ENCODE assay signal across 8 cellular contexts in the genomic region with DNA sequence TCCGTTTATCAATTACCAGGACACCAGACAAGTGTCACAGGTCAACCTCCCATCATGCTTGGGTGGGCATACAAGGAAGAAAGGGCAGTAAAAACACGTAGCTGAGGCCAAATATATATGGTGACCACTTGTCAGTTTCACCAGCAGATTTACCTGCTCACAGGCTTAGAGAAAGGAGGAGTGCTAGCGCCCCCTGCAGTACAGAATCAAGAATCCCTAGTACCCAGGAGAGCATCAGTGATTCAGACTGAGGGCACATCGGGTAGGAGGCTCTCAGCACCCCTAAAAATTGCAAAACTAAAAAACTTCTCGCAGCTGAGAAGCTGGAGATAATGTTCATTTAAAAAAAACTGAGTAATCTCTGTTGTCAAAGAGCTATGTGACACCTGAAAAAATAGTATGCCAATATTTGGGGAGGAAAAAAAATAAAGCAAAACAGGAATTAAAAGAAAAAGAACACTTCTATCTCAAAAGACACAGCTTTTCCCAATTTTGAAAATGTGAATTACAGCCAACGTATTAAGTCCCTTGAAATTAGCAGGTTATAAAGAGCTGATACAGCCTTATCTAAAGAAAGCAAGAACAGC. TPM values are rescaled to one million over a fixed set of nuclear protein-coding genes. Genes with fewer than 3 reads are reported as not detected.
DNase-seq lines count a peak whose midpoint lies in the region; ATAC-seq and TF ChIP-seq lines count a peak whose summit lies in the region.

No MANE protein-coding gene starts in this region.

- H4K20me1 ChIP-seq in smooth muscle cell (ENCODE audit: low read depth) = no peaks in the 10 kb centered on the region

- CTCF ChIA-PET in WTC11 (lab: Charles Lee) = interaction anchor here (1.2 to 2.4 kb wide), 5 partner anchors 9 to 214 kb away, joined by 3 to 6 read pairs (median 5); no protein-coding TSS in a partner anchor

- 18% methylated on average over 6 of the region's 6 CpGs for WGBS in smooth muscle cell (ENCODE audit: low lambda C conversion rate)

- peaks cover 23% of the 10 kb centered on the region for H3K27me3 ChIP-seq in smooth muscle cell (ENCODE audit: low read depth)

- H3K36me3 Mint-ChIP-seq in HFFc6 (ENCODE audit: low read depth) (no peaks in the 10 kb centered on the region), WTC11 (no peaks in the 10 kb centered on the region)

- no peak overlapping the region for H3K4me2 ChIP-seq in smooth muscle cell

- H3K4me1 Mint-ChIP-seq in HFFc6 (ENCODE audit: low read depth) = no peaks in the 10 kb centered on the region
- no peaks in the 10 kb centered on the region for H3K4me1 Mint-ChIP-seq in WTC11

- H3K27ac Mint-ChIP-seq in HFFc6 = no peak overlapping the region
- no peak overlapping the region for H3K27ac Mint-ChIP-seq in WTC11

- H3K27me3 Mint-ChIP-seq in HFFc6 (ENCODE audit: insufficient read depth) (peaks cover 3% of the 10 kb centered on the region; the same call in 1 of the 2 replicates), WTC11 (ENCODE audit: low read depth) (no peaks in the 10 kb centered on the region)

- H3K4me3 ChIP-seq in smooth muscle cell = no peak overlapping the region

- peak; percentile 88 for ATAC-seq in WTC11

- H3K9me3 Mint-ChIP-seq in HFFc6 (no peaks in the 10 kb centered on the region), WTC11 (peaks cover 26% of the 10 kb centered on the region)

- H3K79me2 ChIP-seq in smooth muscle cell (ENCODE audit: low read depth) = no peaks in the 10 kb centered on the region

- TF ChIP-seq CTCF in HFFc6 (IDR thresholded peaks at IDR 0.05) (peak; percentile 80), WTC11 (IDR thresholded peaks at IDR 0.05) (peak; percentile 65), smooth muscle cell (IDR thresholded peaks at IDR 0.05; ENCODE audit: borderline replicate concordance, insufficient read depth, poor library complexity, severe bottlenecking) (peak; percentile 90)

- H3K9me3 ChIP-seq in smooth muscle cell (replicated peaks; ENCODE audit: low read depth) = no peaks in the 10 kb centered on the region

- no peak overlapping the region for H2AFZ ChIP-seq in smooth muscle cell (ENCODE audit: low read depth)

- H3K27ac ChIP-seq in smooth muscle cell (ENCODE audit: low read depth) = no peak overlapping the region

- POLR2A ChIA-PET in WTC11 (lab: Charles Lee) = no interaction called here

- no peak overlapping the region for H3K9ac ChIP-seq in smooth muscle cell (ENCODE audit: low read depth)

- H3K4me1 ChIP-seq in smooth muscle cell (ENCODE audit: low read depth) = no peaks in the 10 kb centered on the region

- H3F3A ChIP-seq in smooth muscle cell (ENCODE audit: low read depth) = no peaks in the 10 kb centered on the region

- no peak overlapping the region for H3K4me3 Mint-ChIP-seq in HFFc6
- H3K4me3 Mint-ChIP-seq in WTC11 = no peak overlapping the region

- H3K36me3 ChIP-seq in smooth muscle cell (ENCODE audit: low read depth) = no peaks in the 10 kb centered on the region

- DNase-seq in stimulated activated CD4-positive, alpha-beta T cell treated with anti-CD3 and anti-CD28 coated beads, Interleukin-12 subunit alpha, Interleukin-12 subunit beta, amount 100 ng/mL, for 48 hours (ENCODE audit: low read depth in 2 of 3, low spot score in 1 of 3) = peak; percentile 25 to 47 (median 31)
- no peak for DNase-seq in stimulated activated CD4-positive, alpha-beta T cell treated with anti-CD3 and anti-CD28 coated beads, Interleukin-12 subunit alpha, Interleukin-12 subunit beta, amount 100 ng/mL, for 4 hours
- DNase-seq in HFFc6 (no peak), NCI-H1930 (lab: John Stamatoyannopoulos, UW) (peak; percentile 5 to 16), WTC11 (ENCODE audit: low spot score) (peak; percentile 70), fibroblast of the conjunctiva (ENCODE audit: low read depth) (peak; percentile 12), smooth muscle cell (lab: John Stamatoyannopoulos, UW; ENCODE audit: unreplicated experiment) (no peak), NCI-H1048 (lab: John Stamatoyannopoulos, UW) (no peak)

TF ChIP-seq in WTC11, 78 proteins besides CTCF, POLR2A, EP300 and RAD21:
- no peak for TF ChIP-seq KAT7 (CRISPR knock-in tag; IDR thresholded peaks at IDR 0.05; ENCODE audit: borderline replicate concordance)
- TF ChIP-seq, protein P1, sequence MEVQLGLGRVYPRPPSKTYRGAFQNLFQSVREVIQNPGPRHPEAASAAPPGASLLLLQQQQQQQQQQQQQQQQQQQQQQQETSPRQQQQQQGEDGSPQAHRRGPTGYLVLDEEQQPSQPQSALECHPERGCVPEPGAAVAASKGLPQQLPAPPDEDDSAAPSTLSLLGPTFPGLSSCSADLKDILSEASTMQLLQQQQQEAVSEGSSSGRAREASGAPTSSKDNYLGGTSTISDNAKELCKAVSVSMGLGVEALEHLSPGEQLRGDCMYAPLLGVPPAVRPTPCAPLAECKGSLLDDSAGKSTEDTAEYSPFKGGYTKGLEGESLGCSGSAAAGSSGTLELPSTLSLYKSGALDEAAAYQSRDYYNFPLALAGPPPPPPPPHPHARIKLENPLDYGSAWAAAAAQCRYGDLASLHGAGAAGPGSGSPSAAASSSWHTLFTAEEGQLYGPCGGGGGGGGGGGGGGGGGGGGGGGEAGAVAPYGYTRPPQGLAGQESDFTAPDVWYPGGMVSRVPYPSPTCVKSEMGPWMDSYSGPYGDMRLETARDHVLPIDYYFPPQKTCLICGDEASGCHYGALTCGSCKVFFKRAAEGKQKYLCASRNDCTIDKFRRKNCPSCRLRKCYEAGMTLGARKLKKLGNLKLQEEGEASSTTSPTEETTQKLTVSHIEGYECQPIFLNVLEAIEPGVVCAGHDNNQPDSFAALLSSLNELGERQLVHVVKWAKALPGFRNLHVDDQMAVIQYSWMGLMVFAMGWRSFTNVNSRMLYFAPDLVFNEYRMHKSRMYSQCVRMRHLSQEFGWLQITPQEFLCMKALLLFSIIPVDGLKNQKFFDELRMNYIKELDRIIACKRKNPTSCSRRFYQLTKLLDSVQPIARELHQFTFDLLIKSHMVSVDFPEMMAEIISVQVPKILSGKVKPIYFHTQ (CRISPR knock-in tag; IDR thresholded peaks at IDR 0.05) = no peak
- no peak for TF ChIP-seq ZNF416 (CRISPR knock-in tag; IDR thresholded peaks at IDR 0.05)
- TF ChIP-seq FOXJ3 (CRISPR knock-in tag; IDR thresholded peaks at IDR 0.05; ENCODE audit: borderline replicate concordance) = no peak

RNA-seq across cellular contexts. Expression of gene MON1B, which starts 21.2 kb away (rescaled TPM):
- 10 to 100 TPM; 28.7 to 36.5 (median 33.0) TPM for total RNA-seq in HFFc6 (2021; fragmentation: NEBNext Ultra II Directional; extraction: Animal tissue kit (Norgen Biotek cat#: 25700))
- total RNA-seq in WTC11 (2021) (44.7 to 49.1 TPM (median 45.2 TPM) in 3 replicates), smooth muscle cell (8.0 and 9.3 TPM in 2 replicates)
- 16.2 and 20.9 TPM in 2 replicates for polyA plus RNA-seq in smooth muscle cell

RNA-seq across cellular contexts. Expression of gene SYCE1L, which starts 29.5 kb away (rescaled TPM):
- total RNA-seq in HFFc6 (2021; fragmentation: NEBNext Ultra II Directional; extraction: Animal tissue kit (Norgen Biotek cat#: 25700)) = not detected
- total RNA-seq in WTC11 (2021) = 7.0 to 10.8 TPM (median 7.3 TPM) in 3 replicates
- total RNA-seq in smooth muscle cell = 1.6 and 3.4 TPM in 2 replicates
- polyA plus RNA-seq in smooth muscle cell = 3.7 and 3.8 TPM in 2 replicates

Comparison
In these comparisons a context has a peak if more than half of its experiments do, and no peak if none do; other contexts are left out.
1. DNase-seq: peak in stimulated activated CD4-positive, alpha-beta T cell treated with anti-CD3 and anti-CD28 coated beads, Interleukin-12 subunit alpha, Interleukin-12 subunit beta, amount 100 ng/mL, for 48 hours (3 of 3), NCI-H1930 (2 of 2), WTC11 (single experiment) and fibroblast of the conjunctiva (single experiment); none in stimulated activated CD4-positive, alpha-beta T cell treated with anti-CD3 and anti-CD28 coated beads, Interleukin-12 subunit alpha, Interleukin-12 subunit beta, amount 100 ng/mL, for 4 hours (single experiment), HFFc6 (single experiment), smooth muscle cell (single experiment) and NCI-H1048 (single experiment).
2. Peak in every context shown above with its lines, with median percentiles within 50 percentile points of each other: CTCF ChIP-seq.